Comparison of ENCODE assay signal across 38 cellular contexts in the genomic region with DNA sequence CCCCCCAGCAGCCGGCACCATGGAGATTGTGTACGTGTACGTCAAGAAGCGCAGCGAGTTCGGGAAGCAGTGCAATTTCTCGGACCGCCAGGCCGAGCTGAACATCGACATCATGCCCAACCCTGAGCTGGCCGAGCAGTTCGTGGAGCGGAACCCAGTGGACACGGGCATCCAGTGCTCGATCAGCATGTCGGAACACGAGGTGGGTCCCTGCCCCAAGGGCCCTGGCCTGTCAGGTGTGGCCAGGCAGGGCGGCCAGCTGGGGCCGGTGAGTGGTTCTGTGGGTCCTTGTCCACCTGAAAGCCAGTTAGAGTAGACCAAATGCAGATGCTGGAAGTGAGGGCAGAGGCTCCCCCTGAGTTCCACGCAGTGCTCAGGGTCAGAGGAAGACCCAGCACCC. TPM values are rescaled to one million over a fixed set of nuclear protein-coding genes. Genes with fewer than 3 reads are reported as not detected.
DNase-seq lines count a peak whose midpoint lies in the region; ATAC-seq, FAIRE-seq and TF ChIP-seq lines count a peak whose summit lies in the region.
"Had no signal": no experiment of that assay in that cellular context is flagged by ENCODE, and none has a peak within 500 bp of the region (broad histone marks: within the 10 kb centered on the region; RNA-seq: fewer than 3 reads in every experiment).

No MANE protein-coding gene starts in this region.

- H3K36me3 Mint-ChIP-seq in activated naive CD8-positive, alpha-beta T cell treated with anti-CD3 and anti-CD28 coated beads, Interleukin-2, amount 10 ng/mL, durations not matched to agents 7 days and 5 days, result no peaks in the 10 kb centered on the region
- peaks cover 8% of the 10 kb centered on the region for H3K36me3 Mint-ChIP-seq in stimulated activated effector memory CD8-positive, alpha-beta T cell treated with anti-CD3 and anti-CD28 coated beads, Interleukin-12 subunit alpha, Interleukin-12 subunit beta, amount 100 ng/mL, for 72 hours
- H3K36me3 Mint-ChIP-seq: activated naive CD4-positive, alpha-beta T cell treated with anti-CD3 and anti-CD28 coated beads, Interleukin-2, amount 50 U/mL, for 24 hours; naive B cell had no signal

- no peak overlapping the region for H3K4me3 ChIP-seq in heart right ventricle
- H3K4me3 ChIP-seq: BLaER1, lower lobe of right lung, SJCRH30, upper lobe of right lung had no signal

- ATAC-seq in Right ventricle myocardium inferior (no peak), heart right ventricle (no peak)
- no peak for ATAC-seq in activated naive CD8-positive, alpha-beta T cell treated with anti-CD3 and anti-CD28 coated beads, Interleukin-2, amount 10 ng/mL, durations not matched to agents 7 days and 5 days (ENCODE audit: low read depth)
- ATAC-seq in stimulated activated effector memory CD8-positive, alpha-beta T cell treated with anti-CD3 and anti-CD28 coated beads, Interleukin-12 subunit alpha, Interleukin-12 subunit beta, amount 100 ng/mL, for 72 hours, result no peak
- ATAC-seq: lower lobe of right lung, upper lobe of right lung had no signal

- peaks cover 34% of the 10 kb centered on the region for H3K4me1 Mint-ChIP-seq in activated naive CD8-positive, alpha-beta T cell treated with anti-CD3 and anti-CD28 coated beads, Interleukin-2, amount 10 ng/mL, durations not matched to agents 7 days and 5 days
- H3K4me1 Mint-ChIP-seq in stimulated activated effector memory CD8-positive, alpha-beta T cell treated with anti-CD3 and anti-CD28 coated beads, Interleukin-12 subunit alpha, Interleukin-12 subunit beta, amount 100 ng/mL, for 72 hours, result peaks cover 46% of the 10 kb centered on the region

- WGBS in heart right ventricle, 2 donors, result 94% methylated on average over 20 of the region's 20 CpGs

- no peaks in the 10 kb centered on the region for H3K9me3 Mint-ChIP-seq in activated naive CD8-positive, alpha-beta T cell treated with anti-CD3 and anti-CD28 coated beads, Interleukin-2, amount 10 ng/mL, durations not matched to agents 7 days and 5 days
- H3K9me3 Mint-ChIP-seq in stimulated activated effector memory CD8-positive, alpha-beta T cell treated with anti-CD3 and anti-CD28 coated beads, Interleukin-12 subunit alpha, Interleukin-12 subunit beta, amount 100 ng/mL, for 72 hours, result no peaks in the 10 kb centered on the region
- H3K9me3 Mint-ChIP-seq: activated naive CD4-positive, alpha-beta T cell treated with anti-CD3 and anti-CD28 coated beads, Interleukin-2, amount 50 U/mL, for 24 hours; naive B cell had no signal

- peaks cover 0 to 37% (median 10%) of the 10 kb centered on the region in 9 donors for H3K4me1 ChIP-seq in heart right ventricle
- H3K4me1 ChIP-seq: upper lobe of right lung had no signal

- H3K9me3 ChIP-seq in heart right ventricle, result no peaks in the 10 kb centered on the region
- H3K9me3 ChIP-seq: BLaER1, lower lobe of right lung, SJCRH30, upper lobe of right lung had no signal

- no peaks in the 10 kb centered on the region for H3K27me3 ChIP-seq in heart right ventricle
- H3K27me3 ChIP-seq: BLaER1 had no signal

- H3K36me3 ChIP-seq in heart right ventricle, result no peaks in the 10 kb centered on the region
- H3K36me3 ChIP-seq: BLaER1, lower lobe of right lung, SJCRH30, upper lobe of right lung had no signal

- FAIRE-seq in D721Med (lab: Jason Lieb, UNC), result no peak
- FAIRE-seq: bronchial epithelial cell, endothelial cell of umbilical vein, frontal cortex, H1, RCC 7860, TTC549 had no signal

- DNase-seq in Right ventricle myocardium inferior (ENCODE audit: missing footprints), result peak; percentile 58
- no peak for DNase-seq in heart right ventricle
- DNase-seq in RWPE1 (ENCODE audit: low spot score), result no peak
- no peak for DNase-seq in activated naive CD8-positive, alpha-beta T cell treated with anti-CD3 and anti-CD28 coated beads, Interleukin-2, amount 10 ng/mL, durations not matched to agents 7 days and 5 days
- DNase-seq in stimulated activated effector memory CD8-positive, alpha-beta T cell treated with anti-CD3 and anti-CD28 coated beads, Interleukin-12 subunit alpha, Interleukin-12 subunit beta, amount 100 ng/mL, for 72 hours (ENCODE audit: low spot score in 2 of 2), result no peak
- DNase-seq in COLO829 (ENCODE audit: low spot score), result no peak
- DNase-seq in D721Med (ENCODE audit: insufficient read length, low spot score), result no peak
- no peak for DNase-seq in posterior vena cava (ENCODE audit: low spot score)
- DNase-seq: anterior cingulate cortex; Calu3; DND-41; GF-D8; KBM-7; lower lobe of right lung; midbrain; naive B cell; NCI-H1092 treated with DMSO at 0.1 percent for 48 hours; NCI-H187; NCI-H2171; NCI-H82; SJCRH30; stimulated activated CD4-positive, alpha-beta T cell treated with anti-CD3 and anti-CD28 coated beads, Interleukin-4, amount 100 ng/mL, for 1 hour; SW 1271; upper lobe of right lung had no signal

- no peak overlapping the region for H3K4me3 Mint-ChIP-seq in activated naive CD8-positive, alpha-beta T cell treated with anti-CD3 and anti-CD28 coated beads, Interleukin-2, amount 10 ng/mL, durations not matched to agents 7 days and 5 days
- no peak overlapping the region for H3K4me3 Mint-ChIP-seq in stimulated activated effector memory CD8-positive, alpha-beta T cell treated with anti-CD3 and anti-CD28 coated beads, Interleukin-12 subunit alpha, Interleukin-12 subunit beta, amount 100 ng/mL, for 72 hours
- H3K4me3 Mint-ChIP-seq: activated naive CD4-positive, alpha-beta T cell treated with anti-CD3 and anti-CD28 coated beads, Interleukin-2, amount 50 U/mL, for 24 hours had no signal

- H3K27ac ChIP-seq in heart right ventricle (no peak overlapping the region), RWPE1 (peak overlapping the region; percentile 66)
- H3K27ac ChIP-seq: BLaER1, lower lobe of right lung, SJCRH30, upper lobe of right lung had no signal

- peak overlapping the region; percentile 9 for H3K27ac Mint-ChIP-seq in activated naive CD8-positive, alpha-beta T cell treated with anti-CD3 and anti-CD28 coated beads, Interleukin-2, amount 10 ng/mL, durations not matched to agents 7 days and 5 days
- H3K27ac Mint-ChIP-seq in stimulated activated effector memory CD8-positive, alpha-beta T cell treated with anti-CD3 and anti-CD28 coated beads, Interleukin-12 subunit alpha, Interleukin-12 subunit beta, amount 100 ng/mL, for 72 hours, result peak overlapping the region; percentile 95
- H3K27ac Mint-ChIP-seq: naive B cell had no signal

- POLR2A ChIA-PET in RWPE1 (lab: Yijun Ruan, JAX; ENCODE audit: low non-redundant PET), result no interaction called here
- POLR2A ChIA-PET in activated naive CD8-positive, alpha-beta T cell treated with anti-CD3 and anti-CD28 coated beads, Interleukin-2, amount 10 ng/mL, durations not matched to agents 7 days and 5 days (lab: Charles Lee), result no interaction called here

- TF ChIP-seq CTCF in heart right ventricle (IDR thresholded peaks at IDR 0.05) (no peak), RWPE1 (conservative IDR thresholded peaks at IDR 0.05; ENCODE audit: low read depth) (no peak), D721Med (IDR thresholded peaks at IDR 0.05; ENCODE audit: insufficient read depth, missing control alignments) (no peak)

- CTCF ChIA-PET in RWPE1 (lab: Yijun Ruan, JAX), result interaction anchor here (0.5 to 1.3 kb wide), 2 partner anchors 13 to 17 kb away, joined by 4 to 7 read pairs; no protein-coding TSS in a partner anchor

- no peaks in the 10 kb centered on the region for H3K27me3 Mint-ChIP-seq in activated naive CD8-positive, alpha-beta T cell treated with anti-CD3 and anti-CD28 coated beads, Interleukin-2, amount 10 ng/mL, durations not matched to agents 7 days and 5 days
- H3K27me3 Mint-ChIP-seq: activated naive CD4-positive, alpha-beta T cell treated with anti-CD3 and anti-CD28 coated beads, Interleukin-2, amount 50 U/mL, for 24 hours had no signal

- intact Hi-C loops in Right ventricle myocardium inferior (cut with DNase I), result no loop called here
- intact Hi-C loops in heart right ventricle (cut with DNase I), result loop anchor here in 1 of 10 donors (5.0 kb wide), 1 partner anchor 34 kb away; no protein-coding TSS in a partner anchor
- intact Hi-C loops in posterior vena cava (cut with DNase I), result no loop called here

RNA-seq across cellular contexts. Expression of a gene that starts 7.8 kb away (rescaled TPM):
- total RNA-seq in Right ventricle myocardium inferior (not detected), heart right ventricle (under 1 TPM in 1 of 10 donors, not detected in 9; 0.16 TPM), posterior vena cava (not detected)
- not detected for polyA plus RNA-seq in heart right ventricle
- total RNA-seq in activated naive CD8-positive, alpha-beta T cell treated with anti-CD3 and anti-CD28 coated beads, Interleukin-2, amount 10 ng/mL, durations not matched to agents 7 days and 5 days, result 1 to 10 TPM; 1.2 to 1.6 TPM
- total RNA-seq: bronchial epithelial cell, Calu3, endothelial cell of umbilical vein, frontal cortex, HT1080, MCF 10A, NCI-H460, omental fat pad, pulmonary artery endothelial cell, SJCRH30, subcutaneous adipose tissue, upper lobe of right lung had no signal
- polyA plus RNA-seq: endothelial cell of umbilical vein had no signal

RNA-seq across cellular contexts. Expression of a gene that starts 44.2 kb away (rescaled TPM):
- 0.16 TPM for total RNA-seq in Right ventricle myocardium inferior
- 1 to 10 TPM in 2 of 10 donors, under 1 TPM in 8; 0.07 to 1.5 (median 0.26) TPM for total RNA-seq in heart right ventricle
- polyA plus RNA-seq in heart right ventricle, result under 1 TPM; 0.29 to 0.41 TPM
- under 1 TPM; 0.61 to 0.91 TPM for total RNA-seq in activated naive CD8-positive, alpha-beta T cell treated with anti-CD3 and anti-CD28 coated beads, Interleukin-2, amount 10 ng/mL, durations not matched to agents 7 days and 5 days
- 1 to 10 TPM; 1.4 to 2.3 TPM for total RNA-seq in posterior vena cava
- total RNA-seq: bronchial epithelial cell, Calu3, frontal cortex, HT1080, MCF 10A, NCI-H460, SJCRH30 had no signal
